22 cellular contexts compared by ENCODE assay signal in genomic region chr1:30615816-30616590, GRCh38.
"Had no signal": no experiment of that assay in that cellular context is flagged by ENCODE, and none has a peak within 500 bp of the region (broad histone marks: within the 10 kb centered on the region; RNA-seq: fewer than 3 reads in every experiment).

No MANE protein-coding gene starts in this region.

- DNase-seq: effector memory CD4-positive, alpha-beta T cell; erythroblast; esophagus squamous epithelium; foreskin melanocyte; glutamatergic neuron; heart right ventricle; hippocampal formation; left ventricle myocardium superior; lower lobe of right lung; natural killer cell; stimulated activated CD4-positive, alpha-beta T cell treated with anti-CD3 and anti-CD28 coated beads, Interleukin-12 subunit alpha, Interleukin-12 subunit beta, amount 100 ng/mL, for 4 hours; stimulated activated CD4-positive, alpha-beta T cell treated with anti-CD3 and anti-CD28 coated beads, Interleukin-1b, Interleukin-23, amount 100 ng/mL, for 48 hours; stimulated activated CD4-positive, alpha-beta T cell treated with anti-CD3 and anti-CD28 coated beads, Interleukin-4, amount 100 ng/mL, for 1 hour; stimulated activated CD8-positive, alpha-beta memory T cell treated with anti-CD3 and anti-CD28 coated beads, Interleukin-4, amount 100 ng/mL, for 48 hours; stimulated activated naive CD4-positive, alpha-beta T cell; stimulated activated naive CD8-positive, alpha-beta T cell treated with anti-CD3 and anti-CD28 coated beads, Interleukin-15, amount 100 ng/mL, for 72 hours; thyroid gland; uterus had no signal

- H3K36me3 Mint-ChIP-seq: memory B cell, natural killer cell had no signal

- H3K27ac Mint-ChIP-seq: dendritic cell treated with granulocyte-macrophage colony-stimulating factor and Interleukin-4, amounts not matched to agents 40 ng/mL and 50 ng/mL, for 4 days; memory B cell; natural killer cell; progenitor cell of endocrine pancreas; stimulated activated naive CD8-positive, alpha-beta T cell treated with anti-CD3 and anti-CD28 coated beads, Interleukin-15, amount 100 ng/mL, for 72 hours had no signal

- H3K9me3 Mint-ChIP-seq: dendritic cell treated with granulocyte-macrophage colony-stimulating factor and Interleukin-4, amounts not matched to agents 40 ng/mL and 50 ng/mL, for 4 days; memory B cell; natural killer cell; stimulated activated naive CD8-positive, alpha-beta T cell treated with anti-CD3 and anti-CD28 coated beads, Interleukin-15, amount 100 ng/mL, for 72 hours had no signal

- H3K4me1 Mint-ChIP-seq: memory B cell, natural killer cell had no signal

- ATAC-seq: heart right ventricle; left ventricle myocardium superior; lower lobe of right lung; natural killer cell; sciatic nerve; stimulated activated naive CD8-positive, alpha-beta T cell treated with anti-CD3 and anti-CD28 coated beads, Interleukin-15, amount 100 ng/mL, for 72 hours had no signal

- H3K4me3 Mint-ChIP-seq: dendritic cell treated with granulocyte-macrophage colony-stimulating factor and Interleukin-4, amounts not matched to agents 40 ng/mL and 50 ng/mL, for 4 days; memory B cell; natural killer cell; stimulated activated naive CD8-positive, alpha-beta T cell treated with anti-CD3 and anti-CD28 coated beads, Interleukin-15, amount 100 ng/mL, for 72 hours had no signal
